In genomic region chr7:93298671-93299070, GRCh38 we compare ENCODE assay signal across 15 cellular contexts.
"Had no signal": no experiment of that assay in that cellular context is flagged by ENCODE, and none has a peak within 500 bp of the region (broad histone marks: within the 10 kb centered on the region; RNA-seq: fewer than 3 reads in every experiment).

No MANE protein-coding gene starts in this region.

- H3K4me3 ChIP-seq: ascending aorta, gastroesophageal sphincter, left lung, stomach, thyroid gland, uterus had no signal

- ATAC-seq: gastroesophageal sphincter, left lung had no signal

- H3K27ac ChIP-seq: ascending aorta, gastroesophageal sphincter, left lung, stomach, thyroid gland, uterus had no signal

- H3K27ac Mint-ChIP-seq: activated naive CD8-positive, alpha-beta T cell; activated T-cell treated with anti-CD3 and anti-CD28 coated beads, Interleukin-2, amount 50 U/mL, for 24 hours; nephron progenitor cell had no signal

- H3K9me3 ChIP-seq: ascending aorta, gastroesophageal sphincter, left lung, stomach, thyroid gland, uterus had no signal

- DNase-seq: activated CD4-positive, alpha-beta T cell treated with anti-CD3 and anti-CD28 coated beads, Interleukin-2, amount 50 U/mL, for 4 hours; activated CD4-positive, CD25-positive, alpha-beta regulatory T cell treated with anti-CD3 and anti-CD28 coated beads, Interleukin-2, amount 50 U/mL, for 72 hours; activated effector memory CD4-positive, alpha-beta T cell treated with Interleukin-2 at 50 U/mL for 16 hours; activated T-cell treated with anti-CD3 and anti-CD28 coated beads, Interleukin-2, amount 50 U/mL, for 24 hours; central memory CD4-positive, alpha-beta T cell; left lung; mesendoderm; nephron progenitor cell; stimulated activated CD4-positive, alpha-beta T cell treated with anti-CD3 and anti-CD28 coated beads, Interleukin-4, amount 100 ng/mL, for 4 hours; stomach; thyroid gland; uterus had no signal

- H3K9me3 Mint-ChIP-seq: activated T-cell treated with anti-CD3 and anti-CD28 coated beads, Interleukin-2, amount 50 U/mL, for 24 hours; nephron progenitor cell had no signal

- H3K27me3 ChIP-seq: ascending aorta, gastroesophageal sphincter, left lung, stomach, thyroid gland, uterus had no signal

- H3K4me1 ChIP-seq: ascending aorta, gastroesophageal sphincter, left lung, stomach, thyroid gland, uterus had no signal

- H3K36me3 ChIP-seq: uterus had no signal
